Comparison of ENCODE assay signal across 8 cellular contexts in the genomic region with DNA sequence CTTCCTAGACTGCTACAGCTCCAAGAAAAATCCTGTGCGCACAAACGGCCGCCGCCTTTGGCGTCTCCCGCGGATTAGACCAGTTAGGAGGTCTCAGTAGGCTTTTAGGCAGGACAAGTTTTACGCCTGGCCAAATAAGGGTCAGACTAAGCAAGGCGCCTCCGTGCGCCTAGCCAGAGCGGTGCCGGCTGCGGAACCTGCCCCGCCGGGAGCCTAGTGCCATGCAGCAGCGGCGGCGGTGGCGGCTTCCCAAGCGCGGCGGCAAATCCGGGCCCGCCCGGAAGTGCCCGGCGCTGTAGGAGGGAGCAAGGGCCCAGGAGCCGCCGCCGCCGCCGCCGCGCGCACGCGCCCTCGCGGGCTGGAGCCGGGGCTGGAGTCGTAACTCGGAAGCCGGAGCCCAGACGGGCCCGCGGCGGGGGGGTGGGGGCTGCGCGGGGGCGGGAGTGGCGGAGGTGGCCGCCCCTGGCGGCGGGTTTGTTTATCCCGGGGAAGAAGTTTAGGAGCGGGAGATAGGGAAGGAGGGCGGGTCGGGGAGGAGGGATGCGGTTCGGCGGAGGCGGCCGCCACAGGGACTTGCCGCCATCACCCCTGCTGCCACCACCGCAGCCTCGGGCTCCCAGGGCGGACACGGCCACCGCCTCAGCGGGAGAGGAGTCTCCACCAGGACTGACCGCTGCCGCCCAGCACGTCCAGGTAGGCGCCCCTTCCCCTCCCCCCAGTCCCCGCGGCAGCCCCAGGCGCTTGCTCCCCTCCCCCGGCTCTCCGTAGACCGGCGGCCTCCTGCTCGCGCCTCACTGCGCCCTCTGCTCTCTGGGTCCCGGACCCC. TPM values are rescaled to one million over a fixed set of nuclear protein-coding genes. Genes with fewer than 3 reads are reported as not detected.
A peak's percentile ranks its signal among the peaks of the same experiment; 100 is the strongest.
DNase-seq lines count a peak whose midpoint lies in the region; ATAC-seq and TF ChIP-seq lines count a peak whose summit lies in the region.

SPOPL (plus strand) TSS at position 344 of the 826 bp plus-strand sequence. CDS start 48,447 bp downstream, outside the sequence.

- intact Hi-C loops in PC-3 (cut with micrococcal nuclease) = loop anchor here (2.0 to 10.0 kb wide), 7 partner anchors 101 to 587 kb away; partner anchors contain the start of gene HNMT

- no peaks in the 10 kb centered on the region for H3K27me3 ChIP-seq in PC-3 (ENCODE audit: low read length)
- no peaks in the 10 kb centered on the region for H3K27me3 ChIP-seq in mucosa of stomach (ENCODE audit: control insufficient read depth, insufficient read depth, low read length)

- no TSS peak for BruUV-seq in PC-3 (replicated peaks; lab: Mats Ljungman, UMichigan)

- POLR2A ChIA-PET in PC-3 (lab: Charles Lee; ENCODE audit: unreplicated experiment) = no interaction called here

- peak within 1 kb of the TSS; percentile 94 for H2AFZ ChIP-seq in PC-3 (ENCODE audit: low read length)

- CTCF ChIA-PET in PC-3 (lab: Charles Lee) = interaction anchor here (0.6 kb wide), 1 partner anchor 325 kb away, joined by 4 read pairs; no protein-coding TSS in a partner anchor

- peak; percentile 49 for DNase-seq in DMS114 treated with DMSO at 0.1 percent for 48 hours (lab: John Stamatoyannopoulos, UW; ENCODE audit: unreplicated experiment)
- DNase-seq in HuH-7 (ENCODE audit: low spot score) = peak; percentile 88
- DNase-seq in PC-3 = peak; percentile 92
- peak; percentile 86 for DNase-seq in activated T-cell treated with anti-CD3 and anti-CD28 coated beads for 48 hours (ENCODE audit: low read depth)
- DNase-seq in epithelial cell of proximal tubule (ENCODE audit: low read depth) = no peak
- DNase-seq in stimulated activated CD8-positive, alpha-beta memory T cell treated with anti-CD3 and anti-CD28 coated beads, Interleukin-7, amount 100 ng/mL, for 1 hour (ENCODE audit: low read depth in 2 of 2) = peak; percentile 60 to 70

- H3K4me1 ChIP-seq in PC-3 (ENCODE audit: insufficient read depth, low read length) = peaks cover 39% of the 10 kb centered on the region
- peaks cover 23% of the 10 kb centered on the region for H3K4me1 ChIP-seq in mucosa of stomach (ENCODE audit: control insufficient read depth, insufficient read depth, low read length)

- peak within 1 kb of the TSS; percentile 93 for H3K4me3 ChIP-seq in PC-3 (ENCODE audit: low read length)
- peak within 1 kb of the TSS; percentile 92 for H3K4me3 ChIP-seq in epithelial cell of proximal tubule (ENCODE audit: low read depth, low read length)
- H3K4me3 ChIP-seq in mucosa of stomach (ENCODE audit: low read length) = peak within 1 kb of the TSS; percentile 85

- ATAC-seq in GM21515 (IDR thresholded peaks at IDR 0.05; ENCODE audit: unreplicated experiment) (peak; percentile 73), PC-3 (peak; percentile 88)

- no peak for TF ChIP-seq CTCF in PC-3 (conservative IDR thresholded peaks at IDR 0.05; ENCODE audit: low read depth, low read length)
- peak; percentile 7 for TF ChIP-seq CTCF in epithelial cell of proximal tubule (conservative IDR thresholded peaks at IDR 0.05; ENCODE audit: low read depth, low read length)

- H3K36me3 ChIP-seq in PC-3 (ENCODE audit: low read depth, low read length) = no peaks in the 10 kb centered on the region
- H3K36me3 ChIP-seq in mucosa of stomach (ENCODE audit: control insufficient read depth, insufficient read depth, low read length) = no peaks in the 10 kb centered on the region

- H3K27ac ChIP-seq in PC-3 (ENCODE audit: low read length) = peak within 1 kb of the TSS; percentile 80

- H3K9ac ChIP-seq in PC-3 (ENCODE audit: low read length) (peak within 1 kb of the TSS; percentile 96), mucosa of stomach (ENCODE audit: low read length) (peak within 1 kb of the TSS; percentile 94)

- no peaks in the 10 kb centered on the region for H3F3A ChIP-seq in PC-3 (ENCODE audit: low read length, unreplicated experiment)

- H3K4me2 ChIP-seq in PC-3 (ENCODE audit: low read length) = peak within 1 kb of the TSS; percentile 97

- H3K9me3 ChIP-seq in PC-3 (ENCODE audit: low read length) (no peaks in the 10 kb centered on the region), mucosa of stomach (ENCODE audit: control insufficient read depth, low read length) (no peaks in the 10 kb centered on the region)

- no peaks in the 10 kb centered on the region for H3K9me2 ChIP-seq in PC-3 (replicated peaks; ENCODE audit: low read length)

- peaks cover 11% of the 10 kb centered on the region; the same call in 1 of the 2 replicates for H4K20me1 ChIP-seq in PC-3 (ENCODE audit: low read length)

- peaks cover 58% of the 10 kb centered on the region for H3K79me2 ChIP-seq in PC-3 (ENCODE audit: low read length)

RNA-seq across cellular contexts. Expression of gene SPOPL, which starts in this region (rescaled TPM):
- total RNA-seq in PC-3 (2014; rRNA removed) = 9.3 and 10.2 TPM in 2 replicates
- 9.1 and 9.3 TPM in 2 replicates for total RNA-seq in epithelial cell of proximal tubule
